1 cellular context compared by ENCODE assay signal in the genomic region with DNA sequence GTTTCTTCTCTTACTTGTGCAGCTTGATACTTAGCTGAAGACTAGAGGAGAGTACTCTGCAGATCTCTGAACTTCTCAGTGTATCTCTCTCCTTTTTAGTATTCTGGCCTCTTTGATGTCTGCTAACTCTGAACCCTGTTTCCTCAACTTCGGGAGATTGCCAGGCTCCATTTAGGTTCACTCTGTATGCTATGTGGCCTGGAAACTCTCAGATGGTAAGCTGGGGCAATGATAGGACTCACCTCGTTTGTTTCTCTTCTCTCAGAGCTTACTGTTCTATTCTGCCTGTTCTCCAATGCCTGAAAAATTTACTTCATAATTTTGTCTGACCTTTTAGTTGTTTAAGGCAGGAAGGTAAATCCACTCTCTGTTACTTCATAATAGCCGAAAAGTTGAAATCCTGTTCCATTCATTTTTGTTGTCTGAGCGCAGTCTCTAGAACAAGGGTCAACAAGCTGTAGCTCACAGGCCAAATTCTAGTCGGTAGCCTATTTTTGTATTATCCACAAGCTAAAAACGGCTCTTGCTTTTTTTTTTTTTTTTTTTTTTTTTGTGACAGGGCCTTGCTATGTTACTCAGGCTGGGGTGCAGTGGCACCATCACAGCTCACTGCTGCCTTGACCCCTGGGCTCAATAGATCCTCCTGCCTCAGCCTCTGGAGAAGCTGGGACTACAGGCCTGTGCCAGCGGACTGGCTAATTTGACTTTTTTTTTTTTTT.
TF ChIP-seq lines count a peak whose summit lies in the region.

No MANE protein-coding gene starts in this region.

TF ChIP-seq in GM23338, 12 proteins besides CTCF, POLR2A, EP300 and RAD21 (continued from another document):
- TF ChIP-seq, protein P1, sequence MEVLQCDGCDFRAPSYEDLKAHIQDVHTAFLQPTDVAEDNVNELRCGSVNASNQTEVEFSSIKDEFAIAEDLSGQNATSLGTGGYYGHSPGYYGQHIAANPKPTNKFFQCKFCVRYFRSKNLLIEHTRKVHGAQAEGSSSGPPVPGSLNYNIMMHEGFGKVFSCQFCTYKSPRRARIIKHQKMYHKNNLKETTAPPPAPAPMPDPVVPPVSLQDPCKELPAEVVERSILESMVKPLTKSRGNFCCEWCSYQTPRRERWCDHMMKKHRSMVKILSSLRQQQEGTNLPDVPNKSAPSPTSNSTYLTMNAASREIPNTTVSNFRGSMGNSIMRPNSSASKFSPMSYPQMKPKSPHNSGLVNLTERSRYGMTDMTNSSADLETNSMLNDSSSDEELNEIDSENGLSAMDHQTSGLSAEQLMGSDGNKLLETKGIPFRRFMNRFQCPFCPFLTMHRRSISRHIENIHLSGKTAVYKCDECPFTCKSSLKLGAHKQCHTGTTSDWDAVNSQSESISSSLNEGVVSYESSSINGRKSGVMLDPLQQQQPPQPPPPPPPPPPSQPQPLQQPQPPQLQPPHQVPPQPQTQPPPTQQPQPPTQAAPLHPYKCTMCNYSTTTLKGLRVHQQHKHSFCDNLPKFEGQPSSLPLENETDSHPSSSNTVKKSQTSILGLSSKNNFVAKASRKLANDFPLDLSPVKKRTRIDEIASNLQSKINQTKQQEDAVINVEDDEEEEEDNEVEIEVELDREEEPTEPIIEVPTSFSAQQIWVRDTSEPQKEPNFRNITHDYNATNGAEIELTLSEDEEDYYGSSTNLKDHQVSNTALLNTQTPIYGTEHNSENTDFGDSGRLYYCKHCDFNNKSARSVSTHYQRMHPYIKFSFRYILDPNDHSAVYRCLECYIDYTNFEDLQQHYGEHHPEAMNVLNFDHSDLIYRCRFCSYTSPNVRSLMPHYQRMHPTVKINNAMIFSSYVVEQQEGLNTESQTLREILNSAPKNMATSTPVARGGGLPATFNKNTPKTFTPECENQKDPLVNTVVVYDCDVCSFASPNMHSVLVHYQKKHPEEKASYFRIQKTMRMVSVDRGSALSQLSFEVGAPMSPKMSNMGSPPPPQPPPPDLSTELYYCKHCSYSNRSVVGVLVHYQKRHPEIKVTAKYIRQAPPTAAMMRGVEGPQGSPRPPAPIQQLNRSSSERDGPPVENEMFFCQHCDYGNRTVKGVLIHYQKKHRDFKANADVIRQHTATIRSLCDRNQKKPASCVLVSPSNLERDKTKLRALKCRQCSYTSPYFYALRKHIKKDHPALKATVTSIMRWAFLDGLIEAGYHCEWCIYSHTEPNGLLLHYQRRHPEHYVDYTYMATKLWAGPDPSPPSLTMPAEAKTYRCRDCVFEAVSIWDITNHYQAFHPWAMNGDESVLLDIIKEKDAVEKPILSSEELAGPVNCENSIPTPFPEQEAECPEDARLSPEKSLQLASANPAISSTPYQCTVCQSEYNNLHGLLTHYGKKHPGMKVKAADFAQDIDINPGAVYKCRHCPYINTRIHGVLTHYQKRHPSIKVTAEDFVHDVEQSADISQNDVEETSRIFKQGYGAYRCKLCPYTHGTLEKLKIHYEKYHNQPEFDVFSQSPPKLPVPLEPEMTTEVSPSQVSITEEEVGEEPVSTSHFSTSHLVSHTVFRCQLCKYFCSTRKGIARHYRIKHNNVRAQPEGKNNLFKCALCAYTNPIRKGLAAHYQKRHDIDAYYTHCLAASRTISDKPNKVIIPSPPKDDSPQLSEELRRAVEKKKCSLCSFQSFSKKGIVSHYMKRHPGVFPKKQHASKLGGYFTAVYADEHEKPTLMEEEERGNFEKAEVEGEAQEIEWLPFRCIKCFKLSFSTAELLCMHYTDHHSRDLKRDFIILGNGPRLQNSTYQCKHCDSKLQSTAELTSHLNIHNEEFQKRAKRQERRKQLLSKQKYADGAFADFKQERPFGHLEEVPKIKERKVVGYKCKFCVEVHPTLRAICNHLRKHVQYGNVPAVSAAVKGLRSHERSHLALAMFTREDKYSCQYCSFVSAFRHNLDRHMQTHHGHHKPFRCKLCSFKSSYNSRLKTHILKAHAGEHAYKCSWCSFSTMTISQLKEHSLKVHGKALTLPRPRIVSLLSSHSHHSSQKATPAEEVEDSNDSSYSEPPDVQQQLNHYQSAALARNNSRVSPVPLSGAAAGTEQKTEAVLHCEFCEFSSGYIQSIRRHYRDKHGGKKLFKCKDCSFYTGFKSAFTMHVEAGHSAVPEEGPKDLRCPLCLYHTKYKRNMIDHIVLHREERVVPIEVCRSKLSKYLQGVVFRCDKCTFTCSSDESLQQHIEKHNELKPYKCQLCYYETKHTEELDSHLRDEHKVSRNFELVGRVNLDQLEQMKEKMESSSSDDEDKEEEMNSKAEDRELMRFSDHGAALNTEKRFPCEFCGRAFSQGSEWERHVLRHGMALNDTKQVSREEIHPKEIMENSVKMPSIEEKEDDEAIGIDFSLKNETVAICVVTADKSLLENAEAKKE (CRISPR knock-in tag; IDR thresholded peaks at IDR 0.05), result no peak
- TF ChIP-seq STAT1 (IDR thresholded peaks at IDR 0.05; ENCODE audit: unreplicated experiment) (no peak), JUNB (IDR thresholded peaks at IDR 0.05; ENCODE audit: unreplicated experiment) (no peak), ZNF114 (CRISPR knock-in tag; IDR thresholded peaks at IDR 0.05) (no peak), POLR2AphosphoS5 (IDR thresholded peaks at IDR 0.05; ENCODE audit: low read depth) (no peak), CREB1 (CRISPR knock-in tag; IDR thresholded peaks at IDR 0.05; ENCODE audit: low read depth) (no peak), EZH2 (IDR thresholded peaks at IDR 0.05; ENCODE audit: low read depth, unreplicated experiment) (no peak), NANOG (IDR thresholded peaks at IDR 0.05; ENCODE audit: borderline replicate concordance) (no peak), EZH2phosphoT487 (IDR thresholded peaks at IDR 0.05; ENCODE audit: unreplicated experiment) (no peak)
- TF ChIP-seq, protein P2, sequence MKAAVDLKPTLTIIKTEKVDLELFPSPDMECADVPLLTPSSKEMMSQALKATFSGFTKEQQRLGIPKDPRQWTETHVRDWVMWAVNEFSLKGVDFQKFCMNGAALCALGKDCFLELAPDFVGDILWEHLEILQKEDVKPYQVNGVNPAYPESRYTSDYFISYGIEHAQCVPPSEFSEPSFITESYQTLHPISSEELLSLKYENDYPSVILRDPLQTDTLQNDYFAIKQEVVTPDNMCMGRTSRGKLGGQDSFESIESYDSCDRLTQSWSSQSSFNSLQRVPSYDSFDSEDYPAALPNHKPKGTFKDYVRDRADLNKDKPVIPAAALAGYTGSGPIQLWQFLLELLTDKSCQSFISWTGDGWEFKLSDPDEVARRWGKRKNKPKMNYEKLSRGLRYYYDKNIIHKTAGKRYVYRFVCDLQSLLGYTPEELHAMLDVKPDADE (IDR thresholded peaks at IDR 0.05), result no peak
- TF ChIP-seq, protein P3, sequence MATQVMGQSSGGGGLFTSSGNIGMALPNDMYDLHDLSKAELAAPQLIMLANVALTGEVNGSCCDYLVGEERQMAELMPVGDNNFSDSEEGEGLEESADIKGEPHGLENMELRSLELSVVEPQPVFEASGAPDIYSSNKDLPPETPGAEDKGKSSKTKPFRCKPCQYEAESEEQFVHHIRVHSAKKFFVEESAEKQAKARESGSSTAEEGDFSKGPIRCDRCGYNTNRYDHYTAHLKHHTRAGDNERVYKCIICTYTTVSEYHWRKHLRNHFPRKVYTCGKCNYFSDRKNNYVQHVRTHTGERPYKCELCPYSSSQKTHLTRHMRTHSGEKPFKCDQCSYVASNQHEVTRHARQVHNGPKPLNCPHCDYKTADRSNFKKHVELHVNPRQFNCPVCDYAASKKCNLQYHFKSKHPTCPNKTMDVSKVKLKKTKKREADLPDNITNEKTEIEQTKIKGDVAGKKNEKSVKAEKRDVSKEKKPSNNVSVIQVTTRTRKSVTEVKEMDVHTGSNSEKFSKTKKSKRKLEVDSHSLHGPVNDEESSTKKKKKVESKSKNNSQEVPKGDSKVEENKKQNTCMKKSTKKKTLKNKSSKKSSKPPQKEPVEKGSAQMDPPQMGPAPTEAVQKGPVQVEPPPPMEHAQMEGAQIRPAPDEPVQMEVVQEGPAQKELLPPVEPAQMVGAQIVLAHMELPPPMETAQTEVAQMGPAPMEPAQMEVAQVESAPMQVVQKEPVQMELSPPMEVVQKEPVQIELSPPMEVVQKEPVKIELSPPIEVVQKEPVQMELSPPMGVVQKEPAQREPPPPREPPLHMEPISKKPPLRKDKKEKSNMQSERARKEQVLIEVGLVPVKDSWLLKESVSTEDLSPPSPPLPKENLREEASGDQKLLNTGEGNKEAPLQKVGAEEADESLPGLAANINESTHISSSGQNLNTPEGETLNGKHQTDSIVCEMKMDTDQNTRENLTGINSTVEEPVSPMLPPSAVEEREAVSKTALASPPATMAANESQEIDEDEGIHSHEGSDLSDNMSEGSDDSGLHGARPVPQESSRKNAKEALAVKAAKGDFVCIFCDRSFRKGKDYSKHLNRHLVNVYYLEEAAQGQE (IDR thresholded peaks at IDR 0.05; ENCODE audit: unreplicated experiment), result no peak
